In genomic region chr4:25914670-25915358, GRCh38 we compare ENCODE assay signal across 8 cellular contexts. TPM values are rescaled to one million over a fixed set of nuclear protein-coding genes. Genes with fewer than 3 reads are reported as not detected.
DNase-seq lines count a peak whose midpoint lies in the region; ATAC-seq and TF ChIP-seq lines count a peak whose summit lies in the region.

No MANE protein-coding gene starts in this region.

- H3K23ac ChIP-seq in mesenchymal stem cell (ENCODE audit: low read length in 2 of 2), result no peak overlapping the region

- no peaks in the 10 kb centered on the region for H3K27me3 ChIP-seq in CD4-positive, alpha-beta memory T cell (ENCODE audit: insufficient read depth, low read length)
- H3K27me3 ChIP-seq in mesenchymal stem cell (ENCODE audit: control insufficient read depth in 1 of 2, insufficient read depth in 1 of 2, low read length in 2 of 2), result peaks cover 0 to 18% of the 10 kb centered on the region in 2 experiments

- H3K36me3 ChIP-seq in CD4-positive, alpha-beta memory T cell (ENCODE audit: insufficient read depth, low read length), result no peaks in the 10 kb centered on the region
- peaks cover 0 to 4% of the 10 kb centered on the region in 2 experiments for H3K36me3 ChIP-seq in mesenchymal stem cell (ENCODE audit: control insufficient read depth in 1 of 2, insufficient read depth in 2 of 2, low read depth in 1 of 2, low read length in 2 of 2)

- POLR2A ChIA-PET in CD4-positive, alpha-beta memory T cell (lab: Charles Lee; ENCODE audit: partially characterized antibody), result interaction anchor here (0.7 to 6.3 kb wide), 10 partner anchors 13 to 669 kb away, joined by 3 to 56 read pairs (median 8); partner anchors contain the start of genes TBC1D19 and ZCCHC4

- H3K9me3 Mint-ChIP-seq in CD4-positive, alpha-beta memory T cell, result no peaks in the 10 kb centered on the region

- no peak overlapping the region for H2AK5ac ChIP-seq in mesenchymal stem cell (ENCODE audit: low read length, severe bottlenecking)

- H3K18ac ChIP-seq in mesenchymal stem cell (ENCODE audit: low read depth in 1 of 2, low read length in 2 of 2), result peak overlapping the region in 1 of 2 experiments; percentile 86

- peak overlapping the region; percentile 82 for H3K27ac ChIP-seq in CD4-positive, alpha-beta memory T cell (ENCODE audit: low read depth, low read length)
- no peak overlapping the region for H3K27ac ChIP-seq in mesenchymal stem cell (ENCODE audit: low read length, poor library complexity, severe bottlenecking)

- DNase-seq in CD4-positive, alpha-beta memory T cell, result no peak
- no peak for DNase-seq in astrocyte of the cerebellum (ENCODE audit: low read depth)
- DNase-seq in mesenchymal stem cell, result no peak
- no peak for DNase-seq in GM19240 (ENCODE audit: insufficient read length, low spot score)
- DNase-seq in ecto neural progenitor cell (ENCODE audit: low spot score), result no peak
- no peak for DNase-seq in activated effector memory CD4-positive, alpha-beta T cell treated with Interleukin-2 at 50 U/mL for 16 hours
- no peak for DNase-seq in stimulated activated CD4-positive, alpha-beta T cell treated with anti-CD3 and anti-CD28 coated beads, Interleukin-2, amount 100 ng/mL, for 24 hours

- ATAC-seq in HG03175 (IDR thresholded peaks at IDR 0.05; ENCODE audit: unreplicated experiment), result peak; percentile 0

- peak overlapping the region; percentile 98 for H2AFZ ChIP-seq in mesenchymal stem cell (ENCODE audit: low read depth, low read length)

- no peaks in the 10 kb centered on the region for H3K27me3 Mint-ChIP-seq in CD4-positive, alpha-beta memory T cell

- peaks cover 17% of the 10 kb centered on the region for H3K79me1 ChIP-seq in mesenchymal stem cell (replicated peaks; ENCODE audit: low read length, poor library complexity, severe bottlenecking)

- CTCF ChIA-PET in CD4-positive, alpha-beta memory T cell (lab: Charles Lee; ENCODE audit: partially characterized antibody), result interaction anchor here (0.6 to 3.9 kb wide), 8 partner anchors 10 to 73 kb away, joined by 3 to 18 read pairs (median 5); no protein-coding TSS in a partner anchor

- H2BK120ac ChIP-seq in mesenchymal stem cell (ENCODE audit: low read depth, low read length), result no peak overlapping the region

- H3K4ac ChIP-seq in mesenchymal stem cell (ENCODE audit: low read depth in 1 of 2, low read length in 2 of 2), result peak overlapping the region in 1 of 2 experiments; percentile 87

- H4K91ac ChIP-seq in mesenchymal stem cell (ENCODE audit: low read length), result no peak overlapping the region

- intact Hi-C loops in CD4-positive, alpha-beta memory T cell (cut with micrococcal nuclease), result loop anchor here (1.0 to 5.0 kb wide), 8 partner anchors 56 to 942 kb away; partner anchors contain the start of genes ANAPC4, SEPSECS, TBC1D19 and ZCCHC4

- H3K14ac ChIP-seq in mesenchymal stem cell (ENCODE audit: low read length in 2 of 2), result peak overlapping the region in 1 of 2 experiments; percentile 61

- H3K9ac ChIP-seq in mesenchymal stem cell (ENCODE audit: low read length), result peak overlapping the region; percentile 88

- peak overlapping the region; percentile 92 to 98 (median 96) for H3K4me3 Mint-ChIP-seq in CD4-positive, alpha-beta memory T cell

- peak overlapping the region; percentile 99 for H4K8ac ChIP-seq in mesenchymal stem cell (ENCODE audit: low read length)

- no peaks in the 10 kb centered on the region for H3K9me3 ChIP-seq in CD4-positive, alpha-beta memory T cell (ENCODE audit: control insufficient read depth in 1 of 2, low read length in 2 of 2)
- H3K9me3 ChIP-seq in mesenchymal stem cell (ENCODE audit: control insufficient read depth, low read length), result no peaks in the 10 kb centered on the region

- H2BK15ac ChIP-seq in mesenchymal stem cell (ENCODE audit: low read depth, poor library complexity, severe bottlenecking), result no peak overlapping the region

- H3K4me1 ChIP-seq in CD4-positive, alpha-beta memory T cell (ENCODE audit: insufficient read depth, low read length), result peaks cover 18% of the 10 kb centered on the region
- H3K4me1 ChIP-seq in mesenchymal stem cell (ENCODE audit: control insufficient read depth, insufficient read depth, low read depth, low read length), result peaks cover 9% of the 10 kb centered on the region

- peaks cover 12 to 30% (median 20%) of the 10 kb centered on the region in 4 donors for H3K4me1 Mint-ChIP-seq in CD4-positive, alpha-beta memory T cell

- peak overlapping the region; percentile 97 to 99 (median 98) for H3K27ac Mint-ChIP-seq in CD4-positive, alpha-beta memory T cell

- H3K4me2 ChIP-seq in mesenchymal stem cell (ENCODE audit: low read length, poor library complexity, severe bottlenecking), result peak overlapping the region; percentile 38

- TF ChIP-seq CTCF in astrocyte of the cerebellum (IDR thresholded peaks at IDR 0.05; ENCODE audit: low read depth, low read length, missing control alignments), result no peak

- in situ Hi-C loops in astrocyte of the cerebellum (cut with HindIII; ENCODE audit: low sequenced_read_pairs), result no loop called here

- H2BK5ac ChIP-seq in mesenchymal stem cell (ENCODE audit: low read depth, low read length, poor library complexity, severe bottlenecking), result no peak overlapping the region

- peak overlapping the region; percentile 44 to 78 for H3K4me3 ChIP-seq in CD4-positive, alpha-beta memory T cell (ENCODE audit: low read length in 2 of 2)
- H3K4me3 ChIP-seq in astrocyte of the cerebellum (ENCODE audit: low read depth, low read length), result peak overlapping the region; percentile 62
- H3K4me3 ChIP-seq in mesenchymal stem cell (ENCODE audit: insufficient read depth in 1 of 2, low read depth in 1 of 2, low read length in 2 of 2), result peak overlapping the region; percentile 11 to 83

- peaks cover 5 to 6% of the 10 kb centered on the region in 2 donors for H3K36me3 Mint-ChIP-seq in CD4-positive, alpha-beta memory T cell

- no peak overlapping the region for H2BK12ac ChIP-seq in mesenchymal stem cell (ENCODE audit: low read length in 2 of 2)

- 81% methylated on average over 8 of the region's 8 CpGs for WGBS in mesenchymal stem cell

RNA-seq across cellular contexts. Expression of gene SMIM20, which starts 0.8 kb away (rescaled TPM):
- 10 to 100 TPM; 16.9 to 19.2 TPM for total RNA-seq in CD4-positive, alpha-beta memory T cell
- polyA plus RNA-seq in CD4-positive, alpha-beta memory T cell, result 10 to 100 TPM; 46.8 to 78.9 TPM
- 35.6 TPM for polyA plus RNA-seq in mesenchymal stem cell (2013, experiment 1 of 2)
- 36.3 TPM for polyA plus RNA-seq in mesenchymal stem cell (2013, experiment 2 of 2)

RNA-seq across cellular contexts. Expression of gene SEL1L3, which starts 52.0 kb away (rescaled TPM):
- 10 to 100 TPM; 61.4 to 64.3 TPM for total RNA-seq in CD4-positive, alpha-beta memory T cell
- polyA plus RNA-seq in CD4-positive, alpha-beta memory T cell, result 10 to 100 TPM; 61.3 to 68.8 TPM
- polyA plus RNA-seq in mesenchymal stem cell (2013, experiment 1 of 2), result 27.4 TPM
- polyA plus RNA-seq in mesenchymal stem cell (2013, experiment 2 of 2), result 25.2 TPM
